In genomic region chr11:33830903-33831648, GRCh38 we compare ENCODE assay signal across 1 cellular context.
TF ChIP-seq lines count a peak whose summit lies in the region.

No MANE protein-coding gene starts in this region.

TF ChIP-seq in endothelial cell of umbilical vein, 7 proteins besides CTCF, POLR2A, EP300 and RAD21 (continued from another document):
- no peak for TF ChIP-seq MAX (IDR thresholded peaks at IDR 0.05; ENCODE audit: insufficient read depth, insufficient read length)
- peak; percentile 70 for TF ChIP-seq FOS (IDR thresholded peaks at IDR 0.05; ENCODE audit: borderline replicate concordance, insufficient read depth, low read length)
